ENCODE assay signal across 14 cellular contexts in genomic region chr11:44624761-44625221, GRCh38. TPM values are rescaled to one million over a fixed set of nuclear protein-coding genes. Genes with fewer than 3 reads are reported as not detected.
DNase-seq lines count a peak whose midpoint lies in the region; ATAC-seq, FAIRE-seq and TF ChIP-seq lines count a peak whose summit lies in the region.
"Had no signal": no experiment of that assay in that cellular context is flagged by ENCODE, and none has a peak within 500 bp of the region (broad histone marks: within the 10 kb centered on the region; RNA-seq: fewer than 3 reads in every experiment).

No MANE protein-coding gene starts in this region.

- H3K4me1 Mint-ChIP-seq in T-helper 1 cell treated with Interleukin-12 subunit alpha and Interleukin-12 subunit beta and Interleukin-4 antibody, amounts not matched to agents 30 μg/mL and 1 μg/mL, for 36 hours (ENCODE audit: low read depth) = peaks cover 28% of the 10 kb centered on the region

- no peak for FAIRE-seq in GM12892 (lab: Jason Lieb, UNC)

- H3K27ac Mint-ChIP-seq in T-helper 1 cell treated with Interleukin-12 subunit alpha and Interleukin-12 subunit beta and Interleukin-4 antibody, amounts not matched to agents 30 μg/mL and 1 μg/mL, for 36 hours = peak overlapping the region; percentile 56

- peaks cover 36% of the 10 kb centered on the region for H3K36me3 Mint-ChIP-seq in T-helper 1 cell treated with Interleukin-12 subunit alpha and Interleukin-12 subunit beta and Interleukin-4 antibody, amounts not matched to agents 30 μg/mL and 1 μg/mL, for 36 hours (ENCODE audit: low read depth)

- no peaks in the 10 kb centered on the region for H3K27me3 Mint-ChIP-seq in T-helper 1 cell treated with Interleukin-12 subunit alpha and Interleukin-12 subunit beta and Interleukin-4 antibody, amounts not matched to agents 30 μg/mL and 1 μg/mL, for 36 hours (ENCODE audit: low read depth)
- H3K27me3 Mint-ChIP-seq: CD8-positive, alpha-beta memory T cell; T-cell had no signal

- H3K4me3 Mint-ChIP-seq in T-helper 1 cell treated with Interleukin-12 subunit alpha and Interleukin-12 subunit beta and Interleukin-4 antibody, amounts not matched to agents 30 μg/mL and 1 μg/mL, for 36 hours = no peak overlapping the region
- H3K4me3 Mint-ChIP-seq: CD8-positive, alpha-beta memory T cell; T-cell had no signal

- TF ChIP-seq POLR2A in GM12892 (IDR thresholded peaks at IDR 0.05; ENCODE audit: low read depth, low read length) (peak; percentile 2; the same call in 1 of the 2 replicates), erythroblast (IDR thresholded peaks at IDR 0.05; ENCODE audit: low read length) (no peak)

- no peaks in the 10 kb centered on the region for H3K9me3 Mint-ChIP-seq in T-helper 1 cell treated with Interleukin-12 subunit alpha and Interleukin-12 subunit beta and Interleukin-4 antibody, amounts not matched to agents 30 μg/mL and 1 μg/mL, for 36 hours
- H3K9me3 Mint-ChIP-seq: CD8-positive, alpha-beta memory T cell; T-cell had no signal

- DNase-seq in T-helper 1 cell (no peak), GM12892 (ENCODE audit: insufficient read length) (no peak), ecto neural progenitor cell (ENCODE audit: low spot score) (peak; percentile 31), sciatic nerve (ENCODE audit: low spot score) (peak; percentile 41), erythroblast (lab: John Stamatoyannopoulos, UW) (no peak), NCI-H1092 treated with DMSO at 0.1 percent for 48 hours (lab: John Stamatoyannopoulos, UW) (no peak)
- DNase-seq: GF-D8, MV-4-11, NCI-H226, OCI-M1 had no signal

- intact Hi-C loops in sciatic nerve (cut with DNase I) = loop anchor here (5.0 to 10.0 kb wide), 4 partner anchors 110 to 288 kb away; no protein-coding TSS in a partner anchor

- ATAC-seq in sciatic nerve (no peak), GM19463 (IDR thresholded peaks at IDR 0.05; ENCODE audit: unreplicated experiment) (no peak)
- ATAC-seq: T-cell had no signal

RNA-seq across cellular contexts. Expression of gene CD82, which starts 59.3 kb away (rescaled TPM):
- polyA plus RNA-seq in GM12892 (2012; ENCODE audit: missing spikeins) = 109 TPM
- 127 TPM for total RNA-seq in sciatic nerve

Comparison
In these comparisons a context has a peak if more than half of its experiments do, and no peak if none do; other contexts are left out.
1. DNase-seq: peak in ecto neural progenitor cell (single experiment) and sciatic nerve (single experiment); none in T-helper 1 cell (0 of 5), GM12892 (single experiment), erythroblast (0 of 2) and NCI-H1092 treated with DMSO at 0.1 percent for 48 hours (single experiment).